Comparison of ENCODE assay signal across 23 cellular contexts in the genomic region with DNA sequence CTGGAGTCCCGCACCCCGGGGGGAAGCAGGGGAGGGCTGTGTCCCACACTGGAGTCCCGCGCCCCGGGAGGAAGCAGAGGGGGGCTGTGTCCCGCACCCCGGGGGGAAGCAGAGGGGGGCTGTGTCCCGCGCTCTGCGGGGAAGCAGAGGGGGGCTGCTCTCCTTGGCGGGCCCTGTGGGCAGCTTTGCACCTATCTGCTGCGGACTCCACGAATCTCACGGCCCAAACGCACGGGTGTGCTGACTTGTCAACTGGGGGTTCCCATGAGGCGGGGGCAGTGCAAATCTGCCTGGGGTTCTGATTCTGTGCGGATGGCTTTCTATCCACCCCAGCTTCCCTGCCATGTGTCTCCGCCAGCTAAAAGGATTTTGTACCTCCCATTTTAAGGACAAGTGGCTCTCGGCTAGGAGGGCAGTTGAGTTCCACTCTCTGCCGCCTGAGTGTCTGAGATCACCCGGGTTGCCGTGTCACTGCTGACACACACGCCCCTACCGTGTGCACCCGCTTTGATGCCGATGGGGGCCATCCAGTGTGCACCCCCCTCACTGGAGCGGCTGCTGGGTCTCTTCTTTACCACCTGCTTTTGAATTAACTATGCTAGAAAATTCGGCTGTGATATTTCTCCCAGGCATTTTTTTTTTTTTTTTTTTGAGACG. TPM values are rescaled to one million over a fixed set of nuclear protein-coding genes. Genes with fewer than 3 reads are reported as not detected.
DNase-seq lines count a peak whose midpoint lies in the region; ATAC-seq, FAIRE-seq and TF ChIP-seq lines count a peak whose summit lies in the region.
"Had no signal": no experiment of that assay in that cellular context is flagged by ENCODE, and none has a peak within 500 bp of the region (broad histone marks: within the 10 kb centered on the region; RNA-seq: fewer than 3 reads in every experiment).

No MANE protein-coding gene starts in this region.

- ATAC-seq in Right ventricle myocardium inferior = no peak
- ATAC-seq in activated T-cell treated with anti-CD3 and anti-CD28 coated beads, Interleukin-2, amount 50 U/mL, for 72 hours (replicated peaks in 1 of 2) = no peak
- ATAC-seq: GM12878, K562, PC-3 had no signal

- H3K9me3 ChIP-seq in right atrium auricular region = no peaks in the 10 kb centered on the region
- H3K9me3 ChIP-seq: SJCRH30 had no signal

- H3K27ac ChIP-seq in right atrium auricular region = no peak overlapping the region
- H3K27ac ChIP-seq: SJCRH30 had no signal

- no peak for TF ChIP-seq CTCF in right atrium auricular region (IDR thresholded peaks at IDR 0.05)
- TF ChIP-seq CTCF in nephron progenitor cell (IDR thresholded peaks at IDR 0.05) = no peak

- H3K9me3 Mint-ChIP-seq in nephron progenitor cell = no peaks in the 10 kb centered on the region
- no peaks in the 10 kb centered on the region for H3K9me3 Mint-ChIP-seq in activated T-cell treated with anti-CD3 and anti-CD28 coated beads, Interleukin-2, amount 50 U/mL, for 72 hours
- H3K9me3 Mint-ChIP-seq: CD4-positive, alpha-beta memory T cell had no signal

- peaks cover 2% of the 10 kb centered on the region for H3K36me3 Mint-ChIP-seq in nephron progenitor cell (ENCODE audit: low read depth)
- H3K36me3 Mint-ChIP-seq in activated T-cell treated with anti-CD3 and anti-CD28 coated beads, Interleukin-2, amount 50 U/mL, for 72 hours (ENCODE audit: insufficient read depth in 2 of 2) = no peaks in the 10 kb centered on the region
- H3K36me3 Mint-ChIP-seq: CD4-positive, alpha-beta memory T cell had no signal

- no peak overlapping the region for H3K4me3 ChIP-seq in right atrium auricular region
- H3K4me3 ChIP-seq: GM12878, K562, SJCRH30 had no signal

- H3K27me3 Mint-ChIP-seq in nephron progenitor cell (ENCODE audit: low read depth, poor library complexity) = no peaks in the 10 kb centered on the region
- no peaks in the 10 kb centered on the region for H3K27me3 Mint-ChIP-seq in activated T-cell treated with anti-CD3 and anti-CD28 coated beads, Interleukin-2, amount 50 U/mL, for 72 hours (ENCODE audit: low read depth)
- H3K27me3 Mint-ChIP-seq: CD4-positive, alpha-beta memory T cell had no signal

- H3K4me3 Mint-ChIP-seq in nephron progenitor cell = no peak overlapping the region
- no peak overlapping the region for H3K4me3 Mint-ChIP-seq in activated T-cell treated with anti-CD3 and anti-CD28 coated beads, Interleukin-2, amount 50 U/mL, for 72 hours
- H3K4me3 Mint-ChIP-seq: B cell; CD4-positive, alpha-beta memory T cell had no signal

- peaks cover 0 to 5% of the 10 kb centered on the region in 2 donors for H3K4me1 ChIP-seq in right atrium auricular region

- FAIRE-seq in urothelium cell line (lab: Jason Lieb, UNC) = peak; percentile 37
- FAIRE-seq: GM19239, H1, K562 had no signal

- H3K27me3 ChIP-seq in right atrium auricular region = no peaks in the 10 kb centered on the region
- H3K27me3 ChIP-seq: SJCRH30 had no signal

- peak; percentile 52 for DNase-seq in Right ventricle myocardium inferior (ENCODE audit: missing footprints)
- DNase-seq in right atrium auricular region (ENCODE audit: low spot score) = no peak
- peak; percentile 8 for DNase-seq in NCI-H82 treated with DMSO at 0.1 percent for 48 hours (lab: John Stamatoyannopoulos, UW; ENCODE audit: unreplicated experiment)
- DNase-seq in nephron progenitor cell = no peak
- DNase-seq in urothelium cell line (ENCODE audit: low spot score) = no peak
- no peak for DNase-seq in activated T-cell treated with anti-CD3 and anti-CD28 coated beads, Interleukin-2, amount 50 U/mL, for 72 hours
- no peak for DNase-seq in NOMO-1 treated with DMSO at 0.1 percent for 48 hours (lab: John Stamatoyannopoulos, UW; ENCODE audit: unreplicated experiment)
- no peak for DNase-seq in activated CD4-positive, alpha-beta T cell treated with anti-CD3 and anti-CD28 coated beads for 1 hour
- DNase-seq: CD4-positive, alpha-beta memory T cell; DMS153; EL; NCI-H1105; NCI-H2081; NCI-H510A; NCI-H748 treated with DMSO at 0.1 percent for 48 hours; PC-3; RPMI8226; SJCRH30 had no signal

- peaks cover 64% of the 10 kb centered on the region for H3K4me1 Mint-ChIP-seq in nephron progenitor cell
- peaks cover 28% of the 10 kb centered on the region for H3K4me1 Mint-ChIP-seq in activated T-cell treated with anti-CD3 and anti-CD28 coated beads, Interleukin-2, amount 50 U/mL, for 72 hours (ENCODE audit: low read depth)

- H3K27ac Mint-ChIP-seq in nephron progenitor cell = peak overlapping the region; percentile 94
- H3K27ac Mint-ChIP-seq in activated T-cell treated with anti-CD3 and anti-CD28 coated beads, Interleukin-2, amount 50 U/mL, for 72 hours = no peak overlapping the region
- H3K27ac Mint-ChIP-seq: B cell; CD4-positive, alpha-beta memory T cell had no signal

- intact Hi-C loops in Right ventricle myocardium inferior (cut with DNase I) = no loop called here

- H3K36me3 ChIP-seq in right atrium auricular region = no peaks in the 10 kb centered on the region
- H3K36me3 ChIP-seq: SJCRH30 had no signal

RNA-seq across cellular contexts. Expression of a gene that starts 20.5 kb away (rescaled TPM):
- total RNA-seq in Right ventricle myocardium inferior = 3.6 TPM
- 1 to 10 TPM; 4.6 to 6.9 TPM for total RNA-seq in right atrium auricular region
- under 1 TPM; 0.24 to 0.56 TPM for total RNA-seq in activated T-cell treated with anti-CD3 and anti-CD28 coated beads, Interleukin-2, amount 50 U/mL, for 72 hours
- total RNA-seq: CD4-positive, alpha-beta memory T cell; SJCRH30 had no signal

RNA-seq across cellular contexts. Expression of a gene that starts 51.6 kb away (rescaled TPM):
- total RNA-seq in Right ventricle myocardium inferior (5.9 TPM), right atrium auricular region (10 to 100 TPM; 10.2 to 16.2 TPM)
- 10 to 100 TPM; 62.2 to 71.3 TPM for total RNA-seq in activated T-cell treated with anti-CD3 and anti-CD28 coated beads, Interleukin-2, amount 50 U/mL, for 72 hours

Comparison
In these comparisons a context has a peak if more than half of its experiments do, and no peak if none do; other contexts are left out.
1. DNase-seq: peak in Right ventricle myocardium inferior (single experiment) and NCI-H82 treated with DMSO at 0.1 percent for 48 hours (single experiment); none in right atrium auricular region (single experiment), nephron progenitor cell (single experiment), urothelium cell line (single experiment), activated T-cell treated with anti-CD3 and anti-CD28 coated beads, Interleukin-2, amount 50 U/mL, for 72 hours (0 of 2), NOMO-1 treated with DMSO at 0.1 percent for 48 hours (single experiment) and activated CD4-positive, alpha-beta T cell treated with anti-CD3 and anti-CD28 coated beads for 1 hour (single experiment).